Comparison of ENCODE assay signal across 24 cellular contexts in the genomic region with DNA sequence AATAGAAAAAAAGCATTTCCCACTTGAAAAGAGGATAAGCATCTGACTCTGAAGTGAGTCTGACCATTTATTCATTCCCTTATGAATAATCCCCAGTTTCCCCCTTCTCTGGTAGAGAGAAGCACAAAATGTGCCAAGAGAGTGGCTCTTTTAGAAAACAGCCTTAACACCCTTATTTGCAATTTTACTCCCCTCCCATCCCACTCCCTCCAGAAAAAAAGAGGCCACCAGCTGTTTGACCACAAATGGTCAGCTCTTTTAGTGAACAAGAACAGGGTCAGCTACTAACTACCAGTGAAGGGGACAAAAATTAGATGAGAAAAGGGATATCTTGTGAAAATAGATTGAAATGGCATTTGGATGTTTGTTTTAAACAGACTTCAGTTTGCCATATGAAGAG.
"Had no signal": no experiment of that assay in that cellular context is flagged by ENCODE, and none has a peak within 500 bp of the region (broad histone marks: within the 10 kb centered on the region; RNA-seq: fewer than 3 reads in every experiment).

No MANE protein-coding gene starts in this region.

- H3K4me3 ChIP-seq: cardiac muscle cell, PC-9 had no signal

- H3K4me3 Mint-ChIP-seq: activated CD4-positive, alpha-beta T cell treated with anti-CD3 and anti-CD28 coated beads for 36 hours; activated CD8-positive, alpha-beta T cell treated with anti-CD3 and anti-CD28 coated beads for 36 hours; activated naive CD4-positive, alpha-beta T cell treated with anti-CD3 and anti-CD28 coated beads, Interleukin-2, amount 10 ng/mL, durations not matched to agents 7 days and 5 days; activated naive CD8-positive, alpha-beta T cell treated with anti-CD3 and anti-CD28 coated beads for 36 hours; activated T-cell treated with anti-CD3 and anti-CD28 coated beads, Interleukin-2, amount 50 U/mL, for 72 hours; IgD-negative memory B cell had no signal

- H3K27ac ChIP-seq: brain microvascular endothelial cell, cardiac muscle cell, WERI-Rb-1 had no signal

- H3K36me3 ChIP-seq: brain microvascular endothelial cell, cardiac muscle cell, WERI-Rb-1 had no signal

- H3K27ac Mint-ChIP-seq: activated CD4-positive, alpha-beta T cell treated with anti-CD3 and anti-CD28 coated beads for 36 hours; activated CD8-positive, alpha-beta T cell treated with anti-CD3 and anti-CD28 coated beads for 36 hours; activated naive CD4-positive, alpha-beta T cell treated with anti-CD3 and anti-CD28 coated beads, Interleukin-2, amount 10 ng/mL, durations not matched to agents 7 days and 5 days; activated naive CD8-positive, alpha-beta T cell treated with anti-CD3 and anti-CD28 coated beads for 36 hours; activated T-cell treated with anti-CD3 and anti-CD28 coated beads, Interleukin-2, amount 50 U/mL, for 72 hours; activated T-helper 2 cell treated with anti-CD3 and anti-CD28 coated beads, Interferon-gamma antibody, Interleukin-2, Interleukin-4, amounts not matched to agents 10 μg/mL and 5 μg/mL and 100 μg/mL, durations not matched to agents 14 hours and 24 hours and 36 hours; IgD-negative memory B cell had no signal

- H3K36me3 Mint-ChIP-seq: activated naive CD4-positive, alpha-beta T cell treated with anti-CD3 and anti-CD28 coated beads, Interleukin-2, amount 10 ng/mL, durations not matched to agents 7 days and 5 days; activated naive CD8-positive, alpha-beta T cell treated with anti-CD3 and anti-CD28 coated beads for 36 hours had no signal

- DNase-seq: activated CD4-positive, alpha-beta T cell treated with anti-CD3 and anti-CD28 coated beads for 36 hours; activated CD4-positive, alpha-beta T cell treated with anti-CD3 and anti-CD28 coated beads, Interleukin-2, amount 50 U/mL, for 1 hour; activated CD8-positive, alpha-beta memory T cell treated with anti-CD3 and anti-CD28 coated beads, Interleukin-2, amount 50 U/mL, for 4 hours; activated CD8-positive, alpha-beta T cell treated with anti-CD3 and anti-CD28 coated beads for 36 hours; activated gamma-delta T cell treated with Interleukin-2 at 50 U/mL for 16 hours; activated naive CD4-positive, alpha-beta T cell treated with anti-CD3 and anti-CD28 coated beads, Interleukin-2, amount 10 ng/mL, durations not matched to agents 7 days and 5 days; activated naive CD8-positive, alpha-beta T cell treated with anti-CD3 and anti-CD28 coated beads for 36 hours; activated T-cell treated with anti-CD3 and anti-CD28 coated beads, Interleukin-2, amount 50 U/mL, for 72 hours; brain microvascular endothelial cell; KG1; MV-4-11; NCI-H1092 treated with DMSO at 0.1 percent for 48 hours; NCI-H1436; NCI-H1694 treated with DMSO at 0.1 percent for 48 hours; NCI-H2029 treated with DMSO at 0.1 percent for 48 hours; NCI-H446; NCI-H524; PC-9; SHP77 treated with DMSO at 0.1 percent for 48 hours; T-helper 1 cell; WERI-Rb-1 had no signal

- H3K27me3 Mint-ChIP-seq: activated CD4-positive, alpha-beta T cell treated with anti-CD3 and anti-CD28 coated beads for 36 hours; activated CD8-positive, alpha-beta T cell treated with anti-CD3 and anti-CD28 coated beads for 36 hours; activated naive CD4-positive, alpha-beta T cell treated with anti-CD3 and anti-CD28 coated beads, Interleukin-2, amount 10 ng/mL, durations not matched to agents 7 days and 5 days; activated naive CD8-positive, alpha-beta T cell treated with anti-CD3 and anti-CD28 coated beads for 36 hours; IgD-negative memory B cell had no signal

- H3K9me3 Mint-ChIP-seq: activated naive CD8-positive, alpha-beta T cell treated with anti-CD3 and anti-CD28 coated beads for 36 hours; activated T-helper 2 cell treated with anti-CD3 and anti-CD28 coated beads, Interferon-gamma antibody, Interleukin-2, Interleukin-4, amounts not matched to agents 10 μg/mL and 5 μg/mL and 100 μg/mL, durations not matched to agents 14 hours and 24 hours and 36 hours had no signal

- H3K27me3 ChIP-seq: brain microvascular endothelial cell, cardiac muscle cell had no signal

- H2AFZ ChIP-seq: PC-9 had no signal

- H3K4me1 Mint-ChIP-seq: activated CD4-positive, alpha-beta T cell treated with anti-CD3 and anti-CD28 coated beads for 36 hours; activated naive CD4-positive, alpha-beta T cell treated with anti-CD3 and anti-CD28 coated beads, Interleukin-2, amount 10 ng/mL, durations not matched to agents 7 days and 5 days; activated naive CD8-positive, alpha-beta T cell treated with anti-CD3 and anti-CD28 coated beads for 36 hours; IgD-negative memory B cell had no signal
